In genomic region chr11:5449432-5449831, GRCh38 we compare ENCODE assay signal across 11 cellular contexts. TPM values are rescaled to one million over a fixed set of nuclear protein-coding genes. Genes with fewer than 3 reads are reported as not detected.
"Had no signal": no experiment of that assay in that cellular context is flagged by ENCODE, and none has a peak within 500 bp of the region (broad histone marks: within the 10 kb centered on the region; RNA-seq: fewer than 3 reads in every experiment).

No MANE protein-coding gene starts in this region.

- H3K27ac ChIP-seq: HL-60 had no signal

- DNase-seq: H7, HFFc6, IMR-90, KG1 had no signal

- H3K27ac Mint-ChIP-seq: GM23338, HFFc6 had no signal

- H3K36me3 ChIP-seq: HAP-1 had no signal

- FAIRE-seq: H1, K562 had no signal

- ATAC-seq: GM23338, HCT116, K562 had no signal

- H3K9me3 ChIP-seq: HAP-1 had no signal

- H3K4me1 ChIP-seq: HAP-1 had no signal

- H3K9me3 Mint-ChIP-seq: GM23338, HFFc6 had no signal

- H3K4me3 ChIP-seq: GM23338, HAP-1, K562 had no signal

- H3K4me3 Mint-ChIP-seq: GM23338, HFFc6 had no signal

RNA-seq across cellular contexts. Expression of gene OR51I2, which starts 0.3 kb away (rescaled TPM):
- total RNA-seq: GM23338, H1, H7, HFFc6, IMR-90, K562 had no signal
- polyA plus RNA-seq: GM23338, H1, IMR-90 had no signal

RNA-seq across cellular contexts. Expression of gene OR51I1, which starts 8.1 kb away (rescaled TPM):
- total RNA-seq: H1, H7, HFFc6, IMR-90 had no signal
- polyA plus RNA-seq: GM23338, H1, IMR-90 had no signal

RNA-seq across cellular contexts. Expression of gene OR51Q1, which starts 27.5 kb away (rescaled TPM):
- total RNA-seq: GM23338, H1, H7, HFFc6, HT1080, IMR-90, K562 had no signal
- polyA plus RNA-seq: GM23338, IMR-90 had no signal

RNA-seq across cellular contexts. Expression of gene OR52D1, which starts 39.1 kb away (rescaled TPM):
- total RNA-seq: GM23338, H1, H7, HFFc6, HT1080, IMR-90 had no signal
- polyA plus RNA-seq: GM23338, H1, IMR-90 had no signal
